Comparison of ENCODE assay signal across 9 cellular contexts in genomic region chr2:154698789-154699559, GRCh38. TPM values are rescaled to one million over a fixed set of nuclear protein-coding genes. Genes with fewer than 3 reads are reported as not detected.
A peak's percentile ranks its signal among the peaks of the same experiment; 100 is the strongest.
DNase-seq lines count a peak whose midpoint lies in the region; ATAC-seq, FAIRE-seq and TF ChIP-seq lines count a peak whose summit lies in the region.
"Had no signal": no experiment of that assay in that cellular context is flagged by ENCODE, and none has a peak within 500 bp of the region (broad histone marks: within the 10 kb centered on the region; RNA-seq: fewer than 3 reads in every experiment).

No MANE protein-coding gene starts in this region.

- TF ChIP-seq RAD21 in liver (IDR thresholded peaks at IDR 0.05) = no peak

- no peak overlapping the region for H3K4me3 Mint-ChIP-seq in T-helper 2 cell treated with Interferon-gamma antibody and Interleukin-4, amounts not matched to agents 5 μg/mL and 100 μg/mL, for 36 hours

- H3K9ac ChIP-seq in liver (ENCODE audit: low read depth in 1 of 2, low read length in 2 of 2) = peak overlapping the region in 1 of 2 donors; percentile 43

- TF ChIP-seq CTCF in brain microvascular endothelial cell (IDR thresholded peaks at IDR 0.05; ENCODE audit: low read depth, low read length, missing control alignments) = no peak
- no peak for TF ChIP-seq CTCF in liver (IDR thresholded peaks at IDR 0.05; ENCODE audit: low read depth, low read length, missing input control)

- H3K36me3 ChIP-seq in brain microvascular endothelial cell (replicated peaks) = no peaks in the 10 kb centered on the region
- H3K36me3 ChIP-seq in liver (ENCODE audit: control insufficient read depth in 4 of 4, insufficient read depth in 3 of 4, low read depth in 1 of 4, low read length in 3 of 4) = no peaks in the 10 kb centered on the region
- H3K36me3 ChIP-seq in small intestine (ENCODE audit: control insufficient read depth in 2 of 2, insufficient read depth in 2 of 2, low read length in 2 of 2) = no peaks in the 10 kb centered on the region

- H3K4me1 Mint-ChIP-seq in T-helper 2 cell treated with Interferon-gamma antibody and Interleukin-4, amounts not matched to agents 5 μg/mL and 100 μg/mL, for 36 hours (ENCODE audit: low read depth) = no peaks in the 10 kb centered on the region

- no peaks in the 10 kb centered on the region for H3K9me3 Mint-ChIP-seq in T-helper 2 cell treated with Interferon-gamma antibody and Interleukin-4, amounts not matched to agents 5 μg/mL and 100 μg/mL, for 36 hours

- H3K27me3 Mint-ChIP-seq in T-helper 2 cell treated with Interferon-gamma antibody and Interleukin-4, amounts not matched to agents 5 μg/mL and 100 μg/mL, for 36 hours (ENCODE audit: low read depth) = peaks cover 31% of the 10 kb centered on the region

- H3K4me1 ChIP-seq in liver (ENCODE audit: control insufficient read depth in 4 of 4, insufficient read depth in 4 of 4, low read length in 3 of 4) (peaks cover 0 to 55% (median 21%) of the 10 kb centered on the region in 4 donors), small intestine (ENCODE audit: control insufficient read depth in 2 of 2, insufficient read depth in 1 of 2, low read depth in 1 of 2, low read length in 1 of 2) (no peaks in the 10 kb centered on the region)

- DNase-seq in NCI-H2171 (lab: John Stamatoyannopoulos, UW) (peak; percentile 62), brain microvascular endothelial cell (no peak), small intestine (peak; percentile 36), KBM-7 (no peak)
- no peak for DNase-seq in T-helper 2 cell treated with Interferon-gamma antibody and Interleukin-4, amounts not matched to agents 5 μg/mL and 100 μg/mL, for 36 hours (ENCODE audit: low spot score)
- DNase-seq: stimulated activated CD4-positive, alpha-beta T cell treated with anti-CD3 and anti-CD28 coated beads, Interleukin-4, amount 100 ng/mL, for 24 hours had no signal

- no peak overlapping the region for H3K27ac ChIP-seq in brain microvascular endothelial cell
- peak overlapping the region; percentile 65 to 66 for H3K27ac ChIP-seq in liver (ENCODE audit: low read depth in 1 of 2, low read length in 2 of 2)
- no peak overlapping the region for H3K27ac ChIP-seq in small intestine (ENCODE audit: low read depth in 1 of 2, low read length in 1 of 2)

- no peaks in the 10 kb centered on the region for H3K36me3 Mint-ChIP-seq in T-helper 2 cell treated with Interferon-gamma antibody and Interleukin-4, amounts not matched to agents 5 μg/mL and 100 μg/mL, for 36 hours (ENCODE audit: low read depth)

- WGBS in liver = 6% methylated on average over 52 of the region's 52 CpGs
- WGBS in small intestine, 3 donors = 4 to 8% (median 7%) methylated on average over 52 of the region's 52 CpGs

- H3K9me3 ChIP-seq in liver (ENCODE audit: control insufficient read depth in 4 of 4, low read length in 3 of 4) = no peaks in the 10 kb centered on the region
- no peaks in the 10 kb centered on the region for H3K9me3 ChIP-seq in small intestine (ENCODE audit: control insufficient read depth, low read depth)

- peaks cover 10% of the 10 kb centered on the region for H3K27me3 ChIP-seq in brain microvascular endothelial cell (replicated peaks)
- H3K27me3 ChIP-seq in liver (ENCODE audit: control insufficient read depth in 4 of 4, insufficient read depth in 4 of 4, low read length in 3 of 4) = no peaks in the 10 kb centered on the region
- H3K27me3 ChIP-seq in small intestine (ENCODE audit: control insufficient read depth in 2 of 2, insufficient read depth in 2 of 2, low read length in 2 of 2) = no peaks in the 10 kb centered on the region

- ATAC-seq in HG02981 (IDR thresholded peaks at IDR 0.05; ENCODE audit: unreplicated experiment) (no peak), GM21723 (IDR thresholded peaks at IDR 0.05; ENCODE audit: unreplicated experiment) (no peak)

- no peak overlapping the region for H3K27ac Mint-ChIP-seq in T-helper 2 cell treated with Interferon-gamma antibody and Interleukin-4, amounts not matched to agents 5 μg/mL and 100 μg/mL, for 36 hours

- no peak for FAIRE-seq in small intestine (lab: Jason Lieb, UNC)

- in situ Hi-C loops in brain microvascular endothelial cell (cut with HindIII; ENCODE audit: low pct_ligation_motif_present, low sequenced_read_pairs) (no loop called here), KBM-7 (cut with MboI; ENCODE audit: low pct_unique_long_range_greater_than_20kb, low sequenced_read_pairs) (no loop called here)

- H3K4me3 ChIP-seq in brain microvascular endothelial cell (ENCODE audit: low read depth, low read length) (peak overlapping the region; percentile 27), liver (ENCODE audit: low read depth in 1 of 3, low read length in 3 of 3) (peak overlapping the region; percentile 87 to 90 (median 88)), small intestine (ENCODE audit: low read depth in 1 of 2, low read length in 2 of 2) (peak overlapping the region in 1 of 2 donors; percentile 72)

TF ChIP-seq in liver, 16 proteins besides CTCF, POLR2A, EP300 and RAD21:
- no peak for TF ChIP-seq RXRA (IDR thresholded peaks at IDR 0.05)
- no peak for TF ChIP-seq YY1 (IDR thresholded peaks at IDR 0.05)
- TF ChIP-seq ATF3 (IDR thresholded peaks at IDR 0.05) = no peak
TF ChIP-seq in liver: peak in this region for 0.

RNA-seq across cellular contexts. Expression of gene KCNJ3, which starts 0.5 kb away (rescaled TPM):
- total RNA-seq in liver = 1 to 10 TPM in 1 of 2 donors, under 1 TPM in 1; 0.23 to 1.3 TPM
- polyA plus RNA-seq in liver = under 1 TPM; 0.39 to 0.47 TPM
- polyA plus RNA-seq in small intestine = 1 to 10 TPM; 3.0 to 6.5 (median 4.9) TPM

Comparison
In these comparisons a context has a peak if more than half of its experiments do, and no peak if none do; other contexts are left out.
1. DNase-seq: peak in NCI-H2171 (single experiment) and small intestine (single experiment); none in brain microvascular endothelial cell (single experiment), KBM-7 (single experiment) and T-helper 2 cell treated with Interferon-gamma antibody and Interleukin-4, amounts not matched to agents 5 μg/mL and 100 μg/mL, for 36 hours (single experiment).
2. H3K27ac ChIP-seq: peak in liver (2 of 2); none in brain microvascular endothelial cell (single experiment) and small intestine (0 of 2).